In genomic region chr5:54997081-54997480, GRCh38 we compare ENCODE assay signal across 20 cellular contexts. TPM values are rescaled to one million over a fixed set of nuclear protein-coding genes. Genes with fewer than 3 reads are reported as not detected.
DNase-seq lines count a peak whose midpoint lies in the region; ATAC-seq, FAIRE-seq and TF ChIP-seq lines count a peak whose summit lies in the region.
"Had no signal": no experiment of that assay in that cellular context is flagged by ENCODE, and none has a peak within 500 bp of the region (broad histone marks: within the 10 kb centered on the region; RNA-seq: fewer than 3 reads in every experiment).

No MANE protein-coding gene starts in this region.

- H2AFZ ChIP-seq in GM23248 (no peak overlapping the region), H1 (ENCODE audit: low read length) (peak overlapping the region; percentile 83; the same call in 1 of the 2 replicates), neural progenitor cell (replicated peaks) (no peak overlapping the region)
- H2AFZ ChIP-seq: GM23338 had no signal

- TF ChIP-seq CTCF in H1 (IDR thresholded peaks at IDR 0.05; ENCODE audit: control extremely low read depth in 1 of 3, insufficient read depth in 1 of 3, low read depth in 1 of 3, low read length in 3 of 3) = no peak
- TF ChIP-seq CTCF in neural progenitor cell (IDR thresholded peaks at IDR 0.05) = no peak
- TF ChIP-seq CTCF in D721Med (IDR thresholded peaks at IDR 0.05; ENCODE audit: insufficient read depth, missing control alignments) = no peak
- no peak for TF ChIP-seq CTCF in CD4-positive, alpha-beta T cell (IDR thresholded peaks at IDR 0.05)

- peak overlapping the region; percentile 95 for H3K27ac Mint-ChIP-seq in neural progenitor cell
- no peak overlapping the region for H3K27ac Mint-ChIP-seq in CD4-positive, alpha-beta T cell
- H3K27ac Mint-ChIP-seq: CD8-positive, alpha-beta T cell; GM23338 had no signal

- H2AK5ac ChIP-seq in H1 (ENCODE audit: low read depth, low read length) = no peak overlapping the region

- H3K18ac ChIP-seq in H1 (ENCODE audit: extremely low read depth, low read length) = no peak overlapping the region

- H3K4me3 Mint-ChIP-seq in neural progenitor cell = no peak overlapping the region
- no peak overlapping the region for H3K4me3 Mint-ChIP-seq in CD4-positive, alpha-beta T cell
- H3K4me3 Mint-ChIP-seq: CD8-positive, alpha-beta T cell; GM23338 had no signal

- H4K20me1 ChIP-seq in GM23248 (ENCODE audit: insufficient read depth) = no peaks in the 10 kb centered on the region
- H4K20me1 ChIP-seq in H1 (replicated peaks in 1 of 2; ENCODE audit: control insufficient read depth in 1 of 2, insufficient read depth in 2 of 2, low read length in 2 of 2) = no peaks in the 10 kb centered on the region
- no peaks in the 10 kb centered on the region for H4K20me1 ChIP-seq in neural progenitor cell (ENCODE audit: low read depth)

- no peaks in the 10 kb centered on the region for H3K36me3 Mint-ChIP-seq in neural progenitor cell
- no peaks in the 10 kb centered on the region for H3K36me3 Mint-ChIP-seq in CD4-positive, alpha-beta T cell (ENCODE audit: low read depth)
- H3K36me3 Mint-ChIP-seq: CD8-positive, alpha-beta T cell had no signal

- H3K4me1 ChIP-seq in GM23248 (ENCODE audit: insufficient read depth) = peaks cover 23% of the 10 kb centered on the region
- peaks cover 0 to 11% (median 1%) of the 10 kb centered on the region in 4 experiments; a peak in 3 of 7 replicates for H3K4me1 ChIP-seq in H1 (replicated peaks in 1 of 4; ENCODE audit: control insufficient read depth in 3 of 4, insufficient read depth in 4 of 4, low read length in 3 of 4)
- peaks cover 23% of the 10 kb centered on the region for H3K4me1 ChIP-seq in neural progenitor cell
- H3K4me1 ChIP-seq: BE2C, HAP-1 had no signal

- peaks cover 40% of the 10 kb centered on the region for H3K4me1 Mint-ChIP-seq in neural progenitor cell
- H3K4me1 Mint-ChIP-seq in CD4-positive, alpha-beta T cell (ENCODE audit: low read depth) = peaks cover 8% of the 10 kb centered on the region

- H3K9ac ChIP-seq in GM23248 (no peak overlapping the region), H1 (replicated peaks in 1 of 4; ENCODE audit: extremely low read depth in 1 of 4, low read depth in 3 of 4, low read length in 3 of 4) (no peak overlapping the region), neural progenitor cell (no peak overlapping the region)

- FAIRE-seq in H1 (lab: Jason Lieb, UNC) (no peak), D721Med (lab: Jason Lieb, UNC) (no peak)
- FAIRE-seq: HTR-8/SVneo, K562 had no signal

- no peaks in the 10 kb centered on the region for H3K9me3 ChIP-seq in GM23248 (ENCODE audit: low read depth)
- H3K9me3 ChIP-seq in H1 (ENCODE audit: insufficient read depth in 2 of 2, low read depth in 1 of 2, low read length in 1 of 2) = no peaks in the 10 kb centered on the region
- H3K9me3 ChIP-seq in neural progenitor cell (ENCODE audit: low read depth) = no peaks in the 10 kb centered on the region
- H3K9me3 ChIP-seq in CD4-positive, alpha-beta T cell (ENCODE audit: control insufficient read depth, low read length) = no peaks in the 10 kb centered on the region
- H3K9me3 ChIP-seq: BE2C, HAP-1 had no signal

- no peak overlapping the region for H3K14ac ChIP-seq in H1 (ENCODE audit: insufficient read length)

- H4K8ac ChIP-seq in H1 (ENCODE audit: extremely low read depth, insufficient read depth, low read length) = no peak overlapping the region

- H2BK120ac ChIP-seq in H1 (replicated peaks; ENCODE audit: low read depth, low read length) = no peak overlapping the region

- no peak overlapping the region for H4K91ac ChIP-seq in H1 (replicated peaks; ENCODE audit: insufficient read length, low read length)

- peaks cover 7% of the 10 kb centered on the region for H3K27me3 Mint-ChIP-seq in neural progenitor cell (ENCODE audit: insufficient read depth, low read depth)
- no peaks in the 10 kb centered on the region for H3K27me3 Mint-ChIP-seq in CD4-positive, alpha-beta T cell

- 21 to 43% methylated on average over 2 of the region's 2 CpGs for WGBS in GM23248 (ENCODE audit: low coverage in 1 of 2, low lambda C conversion rate in 2 of 2, missing lambda C conversion rate in 2 of 2), 2 experiments
- WGBS in H1 (ENCODE audit: extremely low coverage in 1 of 2, insufficient coverage in 1 of 2, insufficient read length in 1 of 2, insufficient replicate concordance in 2 of 2, low coverage in 1 of 2, low lambda C conversion rate in 2 of 2, missing lambda C conversion rate in 1 of 2), 2 experiments = 89% methylated on average over 2 of the region's 2 CpGs; no CpG with 5 or more reads in 1 of the 2 experiments

- no peak for TF ChIP-seq RAD21 in H1 (IDR thresholded peaks at IDR 0.05 in 1 of 2, conservative IDR thresholded peaks at IDR 0.05 in 1 of 2; ENCODE audit: low read depth in 2 of 2, low read length in 2 of 2)

- no peaks in the 10 kb centered on the region for H3K36me3 ChIP-seq in GM23248 (ENCODE audit: low read depth)
- H3K36me3 ChIP-seq in H1 (ENCODE audit: control insufficient read depth in 2 of 4, insufficient read depth in 4 of 4, low read length in 3 of 4) = no peaks in the 10 kb centered on the region
- H3K36me3 ChIP-seq in neural progenitor cell = no peaks in the 10 kb centered on the region
- H3K36me3 ChIP-seq: BE2C, HAP-1 had no signal

- in situ Hi-C loops in GM23248 (cut with MboI) = no loop called here

- H2BK5ac ChIP-seq in H1 (ENCODE audit: low read depth, low read length) = no peak overlapping the region

- H3K9me2 ChIP-seq in GM23248 (ENCODE audit: insufficient read depth) = no peaks in the 10 kb centered on the region

- H3K27me3 ChIP-seq in GM23248 (replicated peaks; ENCODE audit: insufficient read depth) (no peaks in the 10 kb centered on the region), H1 (replicated peaks in 1 of 4; ENCODE audit: control insufficient read depth in 3 of 4, extremely low read depth in 1 of 4, insufficient read depth in 3 of 4, low read length in 3 of 4) (no peaks in the 10 kb centered on the region), neural progenitor cell (no peaks in the 10 kb centered on the region)
- H3K27me3 ChIP-seq in CD4-positive, alpha-beta T cell (ENCODE audit: control insufficient read depth, insufficient read depth, low read length) = no peaks in the 10 kb centered on the region
- H3K27me3 ChIP-seq: BE2C had no signal

- TF ChIP-seq EP300 in H1 (IDR thresholded peaks at IDR 0.05; ENCODE audit: borderline replicate concordance in 1 of 2, low read depth in 2 of 2, low read length in 2 of 2) = no peak

- H3K27ac ChIP-seq in GM23248 = no peak overlapping the region
- no peak overlapping the region for H3K27ac ChIP-seq in H1 (ENCODE audit: low read depth, low read length)
- H3K27ac ChIP-seq in neural progenitor cell = no peak overlapping the region
- no peak overlapping the region for H3K27ac ChIP-seq in CD4-positive, alpha-beta T cell (ENCODE audit: low read depth, low read length)
- H3K27ac ChIP-seq: C4-2B had no signal

- no peak overlapping the region for H3K56ac ChIP-seq in H1 (replicated peaks; ENCODE audit: insufficient read length, low read depth, low read length)

- H2BK20ac ChIP-seq in H1 (ENCODE audit: low read length) = no peak overlapping the region

- no peak overlapping the region for H3K4ac ChIP-seq in H1 (replicated peaks; ENCODE audit: insufficient read length, low read depth, low read length)

- DNase-seq in AG08395 (ENCODE audit: low spot score) (peak; percentile 29), GM23248 (peak; percentile 55), H1 (ENCODE audit: low read depth in 1 of 2, low spot score in 2 of 2) (no peak), neural progenitor cell (ENCODE audit: low spot score) (no peak), D721Med (ENCODE audit: insufficient read length, low spot score) (no peak)
- DNase-seq in stimulated activated CD4-positive, alpha-beta T cell treated with anti-CD3 and anti-CD28 coated beads, Interleukin-2, amount 100 ng/mL, for 48 hours = no peak
- no peak for DNase-seq in CD4-positive, alpha-beta T cell
- DNase-seq in stimulated activated naive CD4-positive, alpha-beta T cell (lab: John Stamatoyannopoulos, UW) = no peak
- DNase-seq: ACHN; BE2C; CD8-positive, alpha-beta T cell; COR-L47; DND-41; GDM1 had no signal

- no peaks in the 10 kb centered on the region for H3K79me2 ChIP-seq in GM23248 (ENCODE audit: insufficient read depth)
- H3K79me2 ChIP-seq in H1 (ENCODE audit: control insufficient read depth in 1 of 2, insufficient read depth in 2 of 2, low read length in 2 of 2) = no peaks in the 10 kb centered on the region
- no peaks in the 10 kb centered on the region for H3K79me2 ChIP-seq in neural progenitor cell (ENCODE audit: low read depth)

- POLR2A ChIA-PET in H1 (lab: Charles Lee; ENCODE audit: partially characterized antibody) = no interaction called here
- POLR2A ChIA-PET in CD4-positive, alpha-beta T cell (lab: Charles Lee) = no interaction called here

- H3K79me1 ChIP-seq in H1 (ENCODE audit: low read depth, low read length) = no peaks in the 10 kb centered on the region

- no peak overlapping the region for H3K23ac ChIP-seq in H1 (ENCODE audit: insufficient read length)

- H3F3A ChIP-seq in GM23248 (ENCODE audit: insufficient read depth) (peaks cover 13% of the 10 kb centered on the region), neural progenitor cell (ENCODE audit: low read depth) (peaks cover 5% of the 10 kb centered on the region)

- TF ChIP-seq POLR2A in H1 (IDR thresholded peaks at IDR 0.05; ENCODE audit: control extremely low read depth in 1 of 2, low read depth in 2 of 2, low read length in 2 of 2) = no peak

- no peak overlapping the region; the same call in 1 of the 2 replicates for H2BK12ac ChIP-seq in H1 (ENCODE audit: low read depth, low read length)

- no peaks in the 10 kb centered on the region for H3K23me2 ChIP-seq in H1 (ENCODE audit: low read depth, low read length)

- intact Hi-C loops in CD4-positive, alpha-beta T cell (cut with DNase I, micrococcal nuclease) = no loop called here

- H3K9me3 Mint-ChIP-seq in neural progenitor cell = peaks cover 6% of the 10 kb centered on the region
- H3K9me3 Mint-ChIP-seq in CD4-positive, alpha-beta T cell = no peaks in the 10 kb centered on the region
- H3K9me3 Mint-ChIP-seq: CD8-positive, alpha-beta T cell; GM23338 had no signal

- H2BK15ac ChIP-seq in H1 (ENCODE audit: low read length) = no peak overlapping the region

- CTCF ChIA-PET in H1 (lab: Charles Lee; ENCODE audit: partially characterized antibody) = interaction anchor here (1.0 to 1.2 kb wide), 2 partner anchors 53 to 227 kb away, joined by 3 read pairs; no protein-coding TSS in a partner anchor
- CTCF ChIA-PET in CD4-positive, alpha-beta T cell (lab: Charles Lee) = no interaction called here

- H3K4me2 ChIP-seq in GM23248 (ENCODE audit: unreplicated experiment) (peak overlapping the region; percentile 3), H1 (ENCODE audit: insufficient read depth in 1 of 2, low read depth in 2 of 2, low read length in 2 of 2) (no peak overlapping the region), neural progenitor cell (no peak overlapping the region)
- H3K4me2 ChIP-seq: GM23338 had no signal

- H3K4me3 ChIP-seq in GM23248 (no peak overlapping the region), H1 (ENCODE audit: extremely low read depth in 1 of 4, insufficient read depth in 2 of 4, low read depth in 3 of 4, low read length in 4 of 4) (no peak overlapping the region), neural progenitor cell (no peak overlapping the region)
- H3K4me3 ChIP-seq: GM23338, HAP-1, K562 had no signal

- no peak overlapping the region for H4K5ac ChIP-seq in H1 (ENCODE audit: insufficient read length, low read depth, low read length)

- ATAC-seq in CD4-positive, alpha-beta T cell (ENCODE audit: poor library complexity) = no peak
- ATAC-seq: CD8-positive, alpha-beta T cell; GM23338; K562 had no signal

RNA-seq across cellular contexts. Expression of gene ESM1, which starts 11.7 kb away (rescaled TPM):
- total RNA-seq in GM23248 (2014; rRNA removed; shearing (Covaris generic)) = 25.5 and 26.1 TPM in 2 replicates
- 11.8 and 12.2 TPM in 2 replicates for polyA plus RNA-seq in GM23248 (2016; fragmentation: Nextera tagmentation; extraction: Ambion mirVana)
- total RNA-seq in H1 (2021; fragmentation: NEBNext Ultra II Directional; extraction: Animal tissue kit (Norgen Biotek cat#: 25700)) = not detected in 2 replicates
- not detected in 2 replicates for polyA plus RNA-seq in H1 (2011; rRNA removed)
- polyA plus RNA-seq in H1 (2011; cell fraction: cytosol; rRNA removed) = not detected
- not detected for polyA plus RNA-seq in H1 (2011; cell fraction: nucleus; rRNA removed)
- not detected in 4 replicates for polyA plus RNA-seq in H1 (2012, experiment 1 of 2)
- polyA plus RNA-seq in H1 (2012, experiment 2 of 2) = not detected
- not detected for polyA plus RNA-seq in H1 (2013, experiment 1 of 2)
- polyA plus RNA-seq in H1 (2013, experiment 2 of 2) = not detected
- polyA minus RNA-seq in H1 (2011; rRNA and poly(A)+ RNA removed) = not detected in 2 replicates
- polyA minus RNA-seq in H1 (2011; cell fraction: cytosol; rRNA and poly(A)+ RNA removed) = not detected
- not detected for polyA minus RNA-seq in H1 (2011; cell fraction: nucleus; rRNA and poly(A)+ RNA removed)
- not detected in 2 replicates for total RNA-seq in neural progenitor cell (ENCODE audit: low replicate concordance)
- not detected for total RNA-seq in CD4-positive, alpha-beta T cell
- total RNA-seq: CD8-positive, alpha-beta T cell; K562 had no signal
- polyA plus RNA-seq: GM23338, K562 had no signal

RNA-seq across cellular contexts. Expression of gene GZMK, which starts 27.0 kb away (rescaled TPM):
- total RNA-seq in GM23248 (2014; rRNA removed; shearing (Covaris generic)) = not detected in 2 replicates
- polyA plus RNA-seq in GM23248 (2016; fragmentation: Nextera tagmentation; extraction: Ambion mirVana) (not detected in 2 replicates), H1 (2011; rRNA removed) (not detected in 2 replicates)
- total RNA-seq in H1 (2021; fragmentation: NEBNext Ultra II Directional; extraction: Animal tissue kit (Norgen Biotek cat#: 25700)) = not detected in 2 replicates
- not detected for polyA plus RNA-seq in H1 (2011; cell fraction: cytosol; rRNA removed)
- polyA plus RNA-seq in H1 (2011; cell fraction: nucleus; rRNA removed) = not detected
- polyA plus RNA-seq in H1 (2012, experiment 1 of 2) = not detected in 4 replicates
- not detected for polyA plus RNA-seq in H1 (2012, experiment 2 of 2)
- polyA plus RNA-seq in H1 (2013, experiment 1 of 2) = not detected
- polyA plus RNA-seq in H1 (2013, experiment 2 of 2) = not detected
- not detected in 2 replicates for polyA minus RNA-seq in H1 (2011; rRNA and poly(A)+ RNA removed)
- polyA minus RNA-seq in H1 (2011; cell fraction: cytosol; rRNA and poly(A)+ RNA removed) = not detected
- polyA minus RNA-seq in H1 (2011; cell fraction: nucleus; rRNA and poly(A)+ RNA removed) = not detected
- total RNA-seq in neural progenitor cell (ENCODE audit: low replicate concordance) = 0.22 TPM in 1 of 2 replicates, not detected in the other
- total RNA-seq in CD4-positive, alpha-beta T cell = 1 to 10 TPM; 4.5 to 7.0 TPM
- total RNA-seq: A172, GM23338, K562 had no signal
- polyA plus RNA-seq: GM23338, K562 had no signal

Comparison
In these comparisons a context has a peak if more than half of its experiments do, and no peak if none do; other contexts are left out.
1. DNase-seq: peak in AG08395 (single experiment) and GM23248 (single experiment); none in H1 (0 of 2), neural progenitor cell (single experiment), D721Med (single experiment), stimulated activated CD4-positive, alpha-beta T cell treated with anti-CD3 and anti-CD28 coated beads, Interleukin-2, amount 100 ng/mL, for 48 hours (0 of 2), CD4-positive, alpha-beta T cell (0 of 10) and stimulated activated naive CD4-positive, alpha-beta T cell (0 of 6).
2. RNA of gene ESM1, which starts 11.7 kb away (total RNA-seq): 25.5 to 26.1 TPM in GM23248; not detected in CD4-positive, alpha-beta T cell, not detected in H1 and not detected in neural progenitor cell; every median in the first group is over 10 times any median in the second.